ENCODE assay signal across 1 cellular context in genomic region chr20:47642118-47642517, GRCh38.
TF ChIP-seq lines count a peak whose summit lies in the region.

No MANE protein-coding gene starts in this region.

TF ChIP-seq in A549, 52 proteins besides CTCF, POLR2A, EP300 and RAD21 (continued from another document):
- TF ChIP-seq ELK1 (IDR thresholded peaks at IDR 0.05; ENCODE audit: low read depth, low read length) (no peak), HEYL (CRISPR knock-in tag; IDR thresholded peaks at IDR 0.05) (no peak)
